In the genomic region with DNA sequence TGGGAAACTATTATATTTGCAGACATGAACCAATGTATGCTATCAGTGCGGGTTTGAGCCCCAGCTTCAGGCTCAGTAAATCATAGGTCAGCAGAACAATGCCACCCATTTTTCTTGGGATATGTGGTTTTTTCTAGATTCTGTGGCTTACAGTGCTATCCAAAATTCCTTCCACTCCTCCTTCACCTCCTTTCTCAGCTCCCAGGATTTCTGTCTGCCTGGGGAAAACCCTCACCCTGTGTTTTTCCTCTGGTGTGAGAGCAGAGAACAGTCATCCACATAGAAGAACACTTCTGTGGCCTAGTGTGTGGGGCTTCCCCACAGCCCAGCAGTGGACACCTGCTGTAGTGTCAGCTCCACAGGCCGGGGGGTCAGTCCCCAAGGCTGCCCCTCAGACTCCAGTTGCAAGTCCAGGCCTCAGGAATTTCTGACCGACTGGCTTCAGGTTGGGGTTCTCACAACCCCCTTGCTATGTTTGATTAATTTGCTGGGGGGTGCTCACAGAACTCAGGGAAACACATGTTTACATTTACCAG, we compare ENCODE assay signal across 1 cellular context.
TF ChIP-seq lines count a peak whose summit lies in the region.

No MANE protein-coding gene starts in this region.

TF ChIP-seq in endothelial cell of umbilical vein, 7 proteins besides CTCF, POLR2A, EP300 and RAD21:
- TF ChIP-seq EZH2 (IDR thresholded peaks at IDR 0.05; ENCODE audit: borderline replicate concordance, low read depth, low read length, severe bottlenecking) (no peak), MAX (IDR thresholded peaks at IDR 0.05; ENCODE audit: insufficient read depth, insufficient read length) (no peak), FOS (IDR thresholded peaks at IDR 0.05; ENCODE audit: borderline replicate concordance, insufficient read depth, low read length) (no peak), JUN (IDR thresholded peaks at IDR 0.05; ENCODE audit: borderline replicate concordance, insufficient read depth, insufficient read length, low read depth) (no peak), GATA2 (IDR thresholded peaks at IDR 0.05; ENCODE audit: insufficient read depth, insufficient read length, low read depth, low read length) (no peak), MYC (IDR thresholded peaks at IDR 0.05; ENCODE audit: low read depth, low read length) (no peak), POLR2AphosphoS5 (IDR thresholded peaks at IDR 0.05; ENCODE audit: insufficient read depth, low read depth, low read length) (no peak)
TF ChIP-seq in endothelial cell of umbilical vein: peak in this region for 0.
